22 cellular contexts compared by ENCODE assay signal in the genomic region with DNA sequence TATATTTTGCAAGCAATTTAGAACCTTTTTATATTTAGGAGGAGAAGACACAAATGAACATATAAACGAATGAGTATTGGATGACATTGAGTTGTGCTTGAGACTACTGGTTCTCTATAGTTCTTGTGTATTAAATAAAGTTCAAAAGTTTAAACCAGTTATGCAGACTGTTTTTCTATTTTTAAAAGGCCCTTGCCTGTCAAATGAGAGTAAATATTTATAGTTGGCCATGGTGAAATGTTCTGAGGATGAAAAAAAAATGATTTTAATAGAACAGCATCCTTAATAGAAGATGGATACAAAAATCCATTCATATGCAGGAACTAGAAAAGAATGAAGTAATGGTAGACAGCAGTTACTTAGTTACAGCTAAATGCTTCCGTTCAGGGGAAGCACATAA.
"Had no signal": no experiment of that assay in that cellular context is flagged by ENCODE, and none has a peak within 500 bp of the region (broad histone marks: within the 10 kb centered on the region; RNA-seq: fewer than 3 reads in every experiment).

No MANE protein-coding gene starts in this region.

- H3K27me3 Mint-ChIP-seq: naive B cell; natural killer cell treated with Interleukin-12 subunit alpha and Interleukin-12 subunit beta and Interleukin-15 and Interleukin-18, amount 100 ng/mL, for 72 hours; stimulated activated naive B cell treated with anti-CD40 and anti-IgM and Interleukin-4, amounts not matched to agents 10 μg/mL and 1 μg/mL and 100 μg/mL, for 72 hours had no signal

- ATAC-seq: lower lobe of right lung; natural killer cell treated with Interleukin-12 subunit alpha and Interleukin-12 subunit beta and Interleukin-15 and Interleukin-18, amount 100 ng/mL, for 72 hours; pancreas; right lobe of liver; stimulated activated naive B cell treated with anti-CD40 and anti-IgM and Interleukin-4, amounts not matched to agents 10 μg/mL and 1 μg/mL and 100 μg/mL, for 72 hours; stimulated activated naive CD8-positive, alpha-beta T cell treated with anti-CD3 and anti-CD28 coated beads, Interleukin-15, Interleukin-2, amounts not matched to agents 100 U/mL and 50 U/mL, for 24 hours had no signal

- H3K4me3 Mint-ChIP-seq: naive B cell; natural killer cell treated with Interleukin-12 subunit alpha and Interleukin-12 subunit beta and Interleukin-15 and Interleukin-18, amount 100 ng/mL, for 72 hours; stimulated activated naive B cell treated with anti-CD40 and anti-IgM and Interleukin-4, amounts not matched to agents 10 μg/mL and 1 μg/mL and 100 μg/mL, for 72 hours had no signal

- FAIRE-seq: kidney had no signal

- DNase-seq: head of caudate nucleus; kidney; lower lobe of right lung; mammary epithelial cell; mesenchymal stem cell; naive B cell; pancreas; posterior cingulate gyrus; retina; right lobe of liver; stimulated activated CD4-positive, alpha-beta T cell treated with anti-CD3 and anti-CD28 coated beads, Interleukin-12 subunit alpha, Interleukin-12 subunit beta, amount 100 ng/mL, for 4 hours; stimulated activated CD4-positive, alpha-beta T cell treated with anti-CD3 and anti-CD28 coated beads, Interleukin-15, amount 100 ng/mL, for 24 hours; stimulated activated CD4-positive, alpha-beta T cell treated with anti-CD3 and anti-CD28 coated beads, Interleukin-2, amount 100 ng/mL, for 24 hours; stimulated activated CD4-positive, alpha-beta T cell treated with anti-CD3 and anti-CD28 coated beads, Interleukin-4, amount 100 ng/mL, for 1 hour; stimulated activated naive B cell treated with anti-CD40 and anti-IgM and Interleukin-4, amounts not matched to agents 10 μg/mL and 1 μg/mL and 100 μg/mL, for 72 hours; stimulated activated naive CD8-positive, alpha-beta T cell treated with anti-CD3 and anti-CD28 coated beads, Interleukin-15, Interleukin-2, amounts not matched to agents 100 U/mL and 50 U/mL, for 24 hours; stomach; testis; thyroid gland; transverse colon; upper lobe of left lung had no signal

- H3K9me3 Mint-ChIP-seq: natural killer cell treated with Interleukin-12 subunit alpha and Interleukin-12 subunit beta and Interleukin-15 and Interleukin-18, amount 100 ng/mL, for 72 hours had no signal

- H3K27ac Mint-ChIP-seq: naive B cell; natural killer cell treated with Interleukin-12 subunit alpha and Interleukin-12 subunit beta and Interleukin-15 and Interleukin-18, amount 100 ng/mL, for 72 hours; stimulated activated naive B cell treated with anti-CD40 and anti-IgM and Interleukin-4, amounts not matched to agents 10 μg/mL and 1 μg/mL and 100 μg/mL, for 72 hours had no signal
